In the genomic region with DNA sequence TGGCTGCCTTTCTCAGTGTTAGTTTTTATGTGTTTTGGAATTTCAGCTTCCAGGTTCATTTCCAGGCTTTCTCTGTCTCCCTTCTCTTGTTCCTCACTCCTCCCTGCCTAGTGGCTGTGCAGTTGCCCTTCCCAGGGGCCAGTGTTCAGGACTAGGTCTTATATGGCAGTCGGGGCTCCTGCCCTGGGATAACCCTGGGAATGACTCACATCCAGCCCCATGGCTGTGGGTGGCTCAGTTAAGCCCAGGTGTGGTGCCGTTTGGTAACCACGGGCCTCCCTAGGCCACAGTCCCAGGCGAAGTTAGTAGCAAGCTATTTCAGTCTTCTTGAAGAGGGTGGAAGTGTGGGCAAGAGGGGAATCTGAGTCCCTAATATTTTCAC, we compare ENCODE assay signal across 10 cellular contexts. TPM values are rescaled to one million over a fixed set of nuclear protein-coding genes. Genes with fewer than 3 reads are reported as not detected.
DNase-seq lines count a peak whose midpoint lies in the region; ATAC-seq and TF ChIP-seq lines count a peak whose summit lies in the region.
"Had no signal": no experiment of that assay in that cellular context is flagged by ENCODE, and none has a peak within 500 bp of the region (broad histone marks: within the 10 kb centered on the region; RNA-seq: fewer than 3 reads in every experiment).

No MANE protein-coding gene starts in this region.

- WGBS in mammary epithelial cell (ENCODE audit: low coverage, missing lambda C conversion rate), result 0% methylated on average over 4 of the region's 4 CpGs

- BruUV-seq in mammary epithelial cell (replicated peaks; lab: Mats Ljungman, UMichigan), result TSS peak; percentile 82

- H3K27me3 ChIP-seq in mammary epithelial cell (ENCODE audit: insufficient read depth, low read length), result no peaks in the 10 kb centered on the region

- H3K9me3 Mint-ChIP-seq in osteocyte (ENCODE audit: unreplicated experiment), result no peaks in the 10 kb centered on the region

- ATAC-seq in GM21825 (IDR thresholded peaks at IDR 0.05; ENCODE audit: unreplicated experiment) (no peak), HG02840 (IDR thresholded peaks at IDR 0.05; ENCODE audit: low FRiP score, unreplicated experiment) (no peak)

- peak overlapping the region; percentile 68 for H2AFZ ChIP-seq in mammary epithelial cell (ENCODE audit: low read depth, low read length)

- no peaks in the 10 kb centered on the region for H4K20me1 ChIP-seq in mammary epithelial cell (ENCODE audit: insufficient read depth, low read length)

- H3K4me3 ChIP-seq in mammary epithelial cell (replicated peaks in 1 of 3; ENCODE audit: insufficient read depth in 1 of 3, low read depth in 2 of 3, low read length in 3 of 3), result no peak overlapping the region

- peak overlapping the region; percentile 59 for H3K9ac ChIP-seq in mammary epithelial cell (ENCODE audit: insufficient read depth, low read length)

- H3K4me1 ChIP-seq in mammary epithelial cell (ENCODE audit: insufficient read depth, low read length), result peaks cover 38% of the 10 kb centered on the region

- dilution Hi-C loops in mammary epithelial cell (cut with HindIII; ENCODE audit: low sequenced_read_pairs), result loop anchor here (5.0 to 10.0 kb wide), 5 partner anchors 40 to 288 kb away; partner anchors contain the start of genes C6orf15 and PSORS1C1

- H3K79me2 ChIP-seq in mammary epithelial cell (ENCODE audit: insufficient read depth, low read length), result no peaks in the 10 kb centered on the region

- no peak overlapping the region for H3K4me3 Mint-ChIP-seq in osteocyte (ENCODE audit: unreplicated experiment)

- CTCF ChIA-PET in mammary epithelial cell (lab: Charles Lee; ENCODE audit: low non-redundant PET), result interaction anchor here (0.6 to 2.9 kb wide), 5 partner anchors 9 to 260 kb away, joined by 3 to 9 read pairs (median 4); partner anchors contain the start of gene VARS2

- H3K27ac Mint-ChIP-seq in osteocyte (ENCODE audit: unreplicated experiment), result peak overlapping the region; percentile 91

- in situ Hi-C loops in Caki2 (cut with HindIII; ENCODE audit: low pct_unique_long_range_greater_than_20kb, low sequenced_read_pairs) (no loop called here), mammary epithelial cell (cut with MboI; ENCODE audit: low sequenced_read_pairs in 2 of 2) (loop anchor here (5.0 to 10.0 kb wide), 3 partner anchors 50 to 260 kb away; no protein-coding TSS in a partner anchor)

- peaks cover 61% of the 10 kb centered on the region for H3K4me1 Mint-ChIP-seq in osteocyte (ENCODE audit: unreplicated experiment)

- H3K36me3 Mint-ChIP-seq in osteocyte (ENCODE audit: unreplicated experiment), result no peaks in the 10 kb centered on the region

- H3K36me3 ChIP-seq in mammary epithelial cell (ENCODE audit: insufficient read depth, low read length), result no peaks in the 10 kb centered on the region

- H3K27ac ChIP-seq in mammary epithelial cell (ENCODE audit: insufficient read depth, low read depth, low read length), result peak overlapping the region; percentile 71

- TF ChIP-seq CTCF in mammary epithelial cell (conservative IDR thresholded peaks at IDR 0.05 in 1 of 2, IDR thresholded peaks at IDR 0.05 in 1 of 2; ENCODE audit: extremely low read depth in 1 of 2, insufficient read depth in 1 of 2, low read depth in 1 of 2, low read length in 2 of 2) (no peak), osteocyte (IDR thresholded peaks at IDR 0.05) (no peak)

- intact Hi-C loops in mammary epithelial cell (cut with micrococcal nuclease), result loop anchor here (5.0 to 10.0 kb wide), 2 partner anchors 145 to 368 kb away; no protein-coding TSS in a partner anchor

- no peak overlapping the region for H3K4me2 ChIP-seq in mammary epithelial cell (ENCODE audit: insufficient read depth, low read depth, low read length)

- H3K9me3 ChIP-seq in mammary epithelial cell (replicated peaks; ENCODE audit: insufficient read depth, low read length), result no peaks in the 10 kb centered on the region

- peak; percentile 61 for DNase-seq in Caki2 (ENCODE audit: low read depth)
- peak; percentile 76 for DNase-seq in HPDE6-E6E7 (ENCODE audit: extremely low spot score)
- peak; percentile 77 for DNase-seq in mammary epithelial cell
- DNase-seq in osteocyte (ENCODE audit: extremely low spot score, unreplicated experiment), result no peak
- no peak for DNase-seq in medulla oblongata (ENCODE audit: extremely low spot score)
- DNase-seq: NCI-H1436 treated with DMSO at 0.1 percent for 48 hours, retina, RPMI8226 had no signal

- H3K27me3 Mint-ChIP-seq in osteocyte (ENCODE audit: unreplicated experiment), result no peaks in the 10 kb centered on the region

RNA-seq across cellular contexts. Expression of gene DDR1, which starts 57.4 kb away (rescaled TPM):
- 182 and 197 TPM in 2 replicates for total RNA-seq in Caki2 (2014; rRNA removed; shearing (Covaris generic); ENCODE audit: low replicate concordance)
- 100 to 1,000 TPM; 192 to 315 TPM for total RNA-seq in mammary epithelial cell
- 130 TPM for polyA plus RNA-seq in mammary epithelial cell
- 239 TPM for polyA minus RNA-seq in mammary epithelial cell
- 130 and 146 TPM in 2 replicates for total RNA-seq in osteocyte

Comparison
In these comparisons a context has a peak if more than half of its experiments do, and no peak if none do; other contexts are left out.
1. DNase-seq: peak in Caki2 (single experiment), HPDE6-E6E7 (single experiment) and mammary epithelial cell (single experiment); none in osteocyte (single experiment) and medulla oblongata (single experiment).